ENCODE assay signal across 1 cellular context in genomic region chr20:50189681-50190250, GRCh38.
TF ChIP-seq lines count a peak whose summit lies in the region.

No MANE protein-coding gene starts in this region.

TF ChIP-seq in K562, 482 proteins besides CTCF, POLR2A, EP300 and RAD21 (continued from another document):
- TF ChIP-seq MBD2 (IDR thresholded peaks at IDR 0.05; ENCODE audit: borderline replicate concordance, low read depth) (0 out of 2 replicates have a peak, but pooled peaks have one; percentile 14), SP1 (CRISPR knock-in tag; IDR thresholded peaks at IDR 0.05) (peak; percentile 50; the same call in 1 of the 2 replicates), E2F8 (IDR thresholded peaks at IDR 0.05; ENCODE audit: low read depth, partially characterized antibody) (no peak), HOXB6 (CRISPR knock-in tag; IDR thresholded peaks at IDR 0.05; ENCODE audit: borderline replicate concordance) (no peak), PCBP1 (IDR thresholded peaks at IDR 0.05; ENCODE audit: low read depth, low read length, poor library complexity, severe bottlenecking) (peak; percentile 69), ARNT (IDR thresholded peaks at IDR 0.05) (no peak), CBX1 (IDR thresholded peaks at IDR 0.05; ENCODE audit: low read depth) (no peak), ETV6 (IDR thresholded peaks at IDR 0.05; ENCODE audit: borderline replicate concordance in 1 of 2, low read depth in 2 of 2, low read length in 1 of 2) (no peak), ETV6 (CRISPR knock-in tag; IDR thresholded peaks at IDR 0.05; ENCODE audit: borderline replicate concordance) (no peak), PRDM10 (IDR thresholded peaks at IDR 0.05; ENCODE audit: partially characterized antibody) (peak; percentile 20)
TF ChIP-seq in K562: peak in this region for 7.
